8 cellular contexts compared by ENCODE assay signal in genomic region chr1:9069324-9070100, GRCh38. TPM values are rescaled to one million over a fixed set of nuclear protein-coding genes. Genes with fewer than 3 reads are reported as not detected.
DNase-seq lines count a peak whose midpoint lies in the region; ATAC-seq and TF ChIP-seq lines count a peak whose summit lies in the region.

Gene SLC2A5 (minus strand): TSS chr1:9069635. CDS start chr1:9069536, 99 bp downstream.

- peak; percentile 64 for DNase-seq in NCI-H1694 (lab: John Stamatoyannopoulos, UW)
- DNase-seq in epithelial cell of proximal tubule (ENCODE audit: low read depth), result no peak
- peak; percentile 39 for DNase-seq in putamen (ENCODE audit: low spot score)
- no peak for DNase-seq in NCI-H1417 treated with DMSO at 0.1 percent for 48 hours (lab: John Stamatoyannopoulos, UW)
- no peak for DNase-seq in AG08395 (ENCODE audit: low spot score)
- no peak for DNase-seq in activated naive CD4-positive, alpha-beta T cell treated with anti-CD3 and anti-CD28 coated beads, Interleukin-2, amount 50 U/mL, for 16 hours

- peak; percentile 93 for ATAC-seq in GM18868 (IDR thresholded peaks at IDR 0.05; ENCODE audit: unreplicated experiment)
- peak; percentile 88 for ATAC-seq in HG02623 (IDR thresholded peaks at IDR 0.05; ENCODE audit: unreplicated experiment)

- peak within 1 kb of the TSS; percentile 14 for H3K4me3 ChIP-seq in epithelial cell of proximal tubule (ENCODE audit: low read depth, low read length)

- TF ChIP-seq CTCF in epithelial cell of proximal tubule (conservative IDR thresholded peaks at IDR 0.05; ENCODE audit: low read depth, low read length), result no peak

RNA-seq across cellular contexts. Expression of gene SLC2A5, which starts in this region (rescaled TPM):
- total RNA-seq in epithelial cell of proximal tubule, result not detected in 2 replicates

Comparison
In these comparisons a context has a peak if more than half of its experiments do, and no peak if none do; other contexts are left out.
1. DNase-seq: peak in NCI-H1694 (single experiment) and putamen (single experiment); none in epithelial cell of proximal tubule (single experiment), NCI-H1417 treated with DMSO at 0.1 percent for 48 hours (single experiment), AG08395 (single experiment) and activated naive CD4-positive, alpha-beta T cell treated with anti-CD3 and anti-CD28 coated beads, Interleukin-2, amount 50 U/mL, for 16 hours (single experiment).